ENCODE assay signal across 1 cellular context in genomic region chr1:212309967-212310366, GRCh38.
TF ChIP-seq lines count a peak whose summit lies in the region.

No MANE protein-coding gene starts in this region.

TF ChIP-seq in liver, 16 proteins besides CTCF, POLR2A, EP300 and RAD21 (continued from another document):
- TF ChIP-seq ZBTB33 (IDR thresholded peaks at IDR 0.05): no peak
